In the genomic region with DNA sequence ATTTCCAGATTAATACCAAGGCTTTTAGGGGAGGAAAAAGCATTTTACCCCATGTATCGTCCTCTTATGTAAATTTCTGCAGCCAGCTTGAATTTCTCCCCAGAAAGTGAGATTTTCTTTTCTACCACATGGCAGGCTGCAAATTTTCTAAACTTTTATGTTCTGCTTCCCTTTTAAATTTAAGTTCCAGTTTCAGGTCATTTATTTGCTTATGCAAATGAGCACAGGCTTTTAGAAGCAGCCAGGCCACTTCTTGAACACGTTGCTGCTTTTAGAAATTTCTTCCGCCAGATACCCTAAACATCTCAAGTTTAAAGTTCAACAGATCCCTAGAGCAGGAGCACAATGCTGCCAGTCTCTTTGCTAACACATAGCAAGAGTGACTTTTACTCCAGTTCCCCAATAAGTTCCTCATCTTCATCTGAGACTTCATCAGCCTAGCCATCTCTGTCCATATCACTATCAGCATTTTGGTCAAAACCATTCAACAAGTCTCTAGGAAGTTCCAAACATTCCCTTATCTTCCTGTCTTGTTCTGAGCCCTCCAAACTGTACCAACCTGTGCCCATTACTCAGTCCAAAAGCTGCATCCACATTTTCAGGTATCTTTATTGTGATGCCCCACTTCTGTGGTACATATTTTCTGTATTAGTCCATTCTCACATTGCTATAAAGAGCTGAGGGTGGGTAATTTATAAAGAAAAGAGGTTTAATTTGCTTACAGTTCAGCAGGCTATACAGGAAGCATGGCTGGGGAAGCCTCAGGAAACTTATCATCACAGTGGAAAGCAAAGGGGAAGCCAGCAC, we compare ENCODE assay signal across 21 cellular contexts. TPM values are rescaled to one million over a fixed set of nuclear protein-coding genes. Genes with fewer than 3 reads are reported as not detected.
DNase-seq lines count a peak whose midpoint lies in the region; ATAC-seq and TF ChIP-seq lines count a peak whose summit lies in the region.
"Had no signal": no experiment of that assay in that cellular context is flagged by ENCODE, and none has a peak within 500 bp of the region (broad histone marks: within the 10 kb centered on the region; RNA-seq: fewer than 3 reads in every experiment).

No MANE protein-coding gene starts in this region.

- H3K9me3 Mint-ChIP-seq in activated T-cell treated with anti-CD3 and anti-CD28 coated beads, Interleukin-2, amount 50 U/mL, for 24 hours = peaks cover 10% of the 10 kb centered on the region
- peaks cover 0 to 8% of the 10 kb centered on the region in 2 donors for H3K9me3 Mint-ChIP-seq in activated T-cell treated with anti-CD3 and anti-CD28 coated beads, Interleukin-2, amount 50 U/mL, for 72 hours
- H3K9me3 Mint-ChIP-seq in IgD-negative memory B cell = peaks cover 0 to 12% (median 12%) of the 10 kb centered on the region in 3 donors
- H3K9me3 Mint-ChIP-seq in natural killer cell treated with Interleukin-12 subunit alpha and Interleukin-12 subunit beta and Interleukin-15 and Interleukin-18, amount 100 ng/mL, for 72 hours = peaks cover 10% of the 10 kb centered on the region
- H3K9me3 Mint-ChIP-seq in chondrocyte (ENCODE audit: low read depth) = peaks cover 13% of the 10 kb centered on the region

- no peak for TF ChIP-seq CTCF in chondrocyte (IDR thresholded peaks at IDR 0.05)

- no peak overlapping the region for H3K9ac ChIP-seq in SK-N-MC (ENCODE audit: insufficient read length)

- peak overlapping the region; percentile 39; the same call in 1 of the 2 replicates for H3K27ac ChIP-seq in SK-N-MC
- H3K27ac ChIP-seq: WERI-Rb-1 had no signal

- H3K27me3 Mint-ChIP-seq in activated T-cell treated with anti-CD3 and anti-CD28 coated beads, Interleukin-2, amount 50 U/mL, for 24 hours = no peaks in the 10 kb centered on the region
- H3K27me3 Mint-ChIP-seq in activated T-cell treated with anti-CD3 and anti-CD28 coated beads, Interleukin-2, amount 50 U/mL, for 72 hours (ENCODE audit: low read depth) = no peaks in the 10 kb centered on the region
- no peaks in the 10 kb centered on the region for H3K27me3 Mint-ChIP-seq in IgD-negative memory B cell
- H3K27me3 Mint-ChIP-seq in natural killer cell treated with Interleukin-12 subunit alpha and Interleukin-12 subunit beta and Interleukin-15 and Interleukin-18, amount 100 ng/mL, for 72 hours = no peaks in the 10 kb centered on the region
- H3K27me3 Mint-ChIP-seq in chondrocyte (ENCODE audit: low read depth) = no peaks in the 10 kb centered on the region
- H3K27me3 Mint-ChIP-seq: CD4-positive, CD25-positive, alpha-beta regulatory T cell; T-cell had no signal

- H3K4me1 Mint-ChIP-seq in activated T-cell treated with anti-CD3 and anti-CD28 coated beads, Interleukin-2, amount 50 U/mL, for 24 hours (ENCODE audit: low read depth) = peaks cover 68% of the 10 kb centered on the region
- H3K4me1 Mint-ChIP-seq in activated T-cell treated with anti-CD3 and anti-CD28 coated beads, Interleukin-2, amount 50 U/mL, for 72 hours (ENCODE audit: low read depth) = peaks cover 71% of the 10 kb centered on the region
- H3K4me1 Mint-ChIP-seq in IgD-negative memory B cell = peaks cover 17 to 30% (median 21%) of the 10 kb centered on the region in 3 donors
- H3K4me1 Mint-ChIP-seq in natural killer cell treated with Interleukin-12 subunit alpha and Interleukin-12 subunit beta and Interleukin-15 and Interleukin-18, amount 100 ng/mL, for 72 hours (ENCODE audit: low read depth in 2 of 2) = peaks cover 45 to 50% of the 10 kb centered on the region in 2 donors
- H3K4me1 Mint-ChIP-seq in chondrocyte (ENCODE audit: low read depth) = peaks cover 5% of the 10 kb centered on the region

- no peak for DNase-seq in activated T-cell treated with anti-CD3 and anti-CD28 coated beads, Interleukin-2, amount 50 U/mL, for 24 hours
- no peak for DNase-seq in activated T-cell treated with anti-CD3 and anti-CD28 coated beads, Interleukin-2, amount 50 U/mL, for 72 hours
- DNase-seq in SK-N-MC (ENCODE audit: low read depth, low spot score) (no peak), NCI-H510A treated with DMSO at 0.1 percent for 48 hours (lab: John Stamatoyannopoulos, UW) (no peak), RKO (ENCODE audit: low spot score) (no peak), chondrocyte (ENCODE audit: low spot score) (no peak)
- DNase-seq in natural killer cell treated with Interleukin-12 subunit alpha and Interleukin-12 subunit beta and Interleukin-15 and Interleukin-18, amount 100 ng/mL, for 72 hours (ENCODE audit: low spot score) = no peak
- DNase-seq: ACHN; activated CD8-positive, alpha-beta T cell treated with anti-CD3 and anti-CD28 coated beads, Interleukin-2, amount 10 ng/mL, durations not matched to agents 7 days and 5 days; effector memory CD4-positive, alpha-beta T cell; glutamatergic neuron; NCI-H1436 treated with DMSO at 0.1 percent for 48 hours; NCI-H82; stimulated activated naive CD4-positive, alpha-beta T cell; T-cell; trophoblast cell; WERI-Rb-1 had no signal

- no peak for ATAC-seq in activated T-cell treated with anti-CD3 and anti-CD28 coated beads, Interleukin-2, amount 50 U/mL, for 72 hours (replicated peaks in 1 of 2)
- ATAC-seq in natural killer cell treated with Interleukin-12 subunit alpha and Interleukin-12 subunit beta and Interleukin-15 and Interleukin-18, amount 100 ng/mL, for 72 hours = no peak
- ATAC-seq: activated CD8-positive, alpha-beta T cell treated with anti-CD3 and anti-CD28 coated beads, Interleukin-2, amount 10 ng/mL, durations not matched to agents 7 days and 5 days; HCT116; sciatic nerve; T-cell had no signal

- peaks cover 70% of the 10 kb centered on the region for H3K36me3 Mint-ChIP-seq in activated T-cell treated with anti-CD3 and anti-CD28 coated beads, Interleukin-2, amount 50 U/mL, for 24 hours (ENCODE audit: low read depth)
- H3K36me3 Mint-ChIP-seq in activated T-cell treated with anti-CD3 and anti-CD28 coated beads, Interleukin-2, amount 50 U/mL, for 72 hours (ENCODE audit: insufficient read depth in 2 of 2) = peaks cover 10 to 15% of the 10 kb centered on the region in 2 donors
- H3K36me3 Mint-ChIP-seq in IgD-negative memory B cell = peaks cover 4% of the 10 kb centered on the region
- H3K36me3 Mint-ChIP-seq in natural killer cell treated with Interleukin-12 subunit alpha and Interleukin-12 subunit beta and Interleukin-15 and Interleukin-18, amount 100 ng/mL, for 72 hours = peaks cover 12% of the 10 kb centered on the region
- peaks cover 5% of the 10 kb centered on the region for H3K36me3 Mint-ChIP-seq in chondrocyte (ENCODE audit: low read depth)

- no peak overlapping the region for H3K4me3 Mint-ChIP-seq in activated T-cell treated with anti-CD3 and anti-CD28 coated beads, Interleukin-2, amount 50 U/mL, for 24 hours
- H3K4me3 Mint-ChIP-seq in activated T-cell treated with anti-CD3 and anti-CD28 coated beads, Interleukin-2, amount 50 U/mL, for 72 hours = no peak overlapping the region
- H3K4me3 Mint-ChIP-seq in IgD-negative memory B cell (peak overlapping the region in 2 of 4 donors; percentile 41 to 66), chondrocyte (ENCODE audit: unreplicated experiment) (no peak overlapping the region)
- H3K4me3 Mint-ChIP-seq in natural killer cell treated with Interleukin-12 subunit alpha and Interleukin-12 subunit beta and Interleukin-15 and Interleukin-18, amount 100 ng/mL, for 72 hours = no peak overlapping the region
- H3K4me3 Mint-ChIP-seq: activated CD8-positive, alpha-beta T cell treated with anti-CD3 and anti-CD28 coated beads, Interleukin-2, amount 10 ng/mL, durations not matched to agents 7 days and 5 days; CD4-positive, CD25-positive, alpha-beta regulatory T cell; T-cell had no signal

- peak overlapping the region; percentile 72 for H3K27ac Mint-ChIP-seq in activated T-cell treated with anti-CD3 and anti-CD28 coated beads, Interleukin-2, amount 50 U/mL, for 24 hours
- no peak overlapping the region for H3K27ac Mint-ChIP-seq in activated T-cell treated with anti-CD3 and anti-CD28 coated beads, Interleukin-2, amount 50 U/mL, for 72 hours
- H3K27ac Mint-ChIP-seq in IgD-negative memory B cell (peak overlapping the region; percentile 32 to 90 (median 70)), chondrocyte (ENCODE audit: unreplicated experiment) (no peak overlapping the region)
- H3K27ac Mint-ChIP-seq in natural killer cell treated with Interleukin-12 subunit alpha and Interleukin-12 subunit beta and Interleukin-15 and Interleukin-18, amount 100 ng/mL, for 72 hours = peak overlapping the region; percentile 13 to 19
- H3K27ac Mint-ChIP-seq: activated CD8-positive, alpha-beta T cell treated with anti-CD3 and anti-CD28 coated beads, Interleukin-2, amount 10 ng/mL, durations not matched to agents 7 days and 5 days; T-cell had no signal

- H3K4me3 ChIP-seq in SK-N-MC = no peak overlapping the region

- peaks cover 3% of the 10 kb centered on the region; the same call in 1 of the 2 replicates for H3K9me3 ChIP-seq in SK-N-MC (ENCODE audit: low read depth, low read length)

- peaks cover 60% of the 10 kb centered on the region for H3K36me3 ChIP-seq in SK-N-MC (ENCODE audit: insufficient read depth, low read length)

RNA-seq across cellular contexts. Expression of a gene that starts 16.3 kb away (rescaled TPM):
- total RNA-seq in activated T-cell treated with anti-CD3 and anti-CD28 coated beads, Interleukin-2, amount 50 U/mL, for 72 hours = 100 to 1,000 TPM in 1 of 2 donors, 10 to 100 TPM in 1; 95.9 to 117 TPM
- 2.6 TPM for polyA plus RNA-seq in IgD-negative memory B cell
- 100 to 1,000 TPM in 1 of 2 donors, 10 to 100 TPM in 1; 70.6 to 113 TPM for total RNA-seq in natural killer cell treated with Interleukin-12 subunit alpha and Interleukin-12 subunit beta and Interleukin-15 and Interleukin-18, amount 100 ng/mL, for 72 hours
- total RNA-seq in chondrocyte = 10.6 to 11.0 TPM (median 10.6 TPM) in 3 replicates

Comparison
In these comparisons a context has a peak if more than half of its experiments do, and no peak if none do; other contexts are left out.
1. H3K27ac Mint-ChIP-seq: peak in activated T-cell treated with anti-CD3 and anti-CD28 coated beads, Interleukin-2, amount 50 U/mL, for 24 hours (single experiment), IgD-negative memory B cell (3 of 3) and natural killer cell treated with Interleukin-12 subunit alpha and Interleukin-12 subunit beta and Interleukin-15 and Interleukin-18, amount 100 ng/mL, for 72 hours (2 of 2); none in activated T-cell treated with anti-CD3 and anti-CD28 coated beads, Interleukin-2, amount 50 U/mL, for 72 hours (single experiment) and chondrocyte (single experiment).